In the genomic region with DNA sequence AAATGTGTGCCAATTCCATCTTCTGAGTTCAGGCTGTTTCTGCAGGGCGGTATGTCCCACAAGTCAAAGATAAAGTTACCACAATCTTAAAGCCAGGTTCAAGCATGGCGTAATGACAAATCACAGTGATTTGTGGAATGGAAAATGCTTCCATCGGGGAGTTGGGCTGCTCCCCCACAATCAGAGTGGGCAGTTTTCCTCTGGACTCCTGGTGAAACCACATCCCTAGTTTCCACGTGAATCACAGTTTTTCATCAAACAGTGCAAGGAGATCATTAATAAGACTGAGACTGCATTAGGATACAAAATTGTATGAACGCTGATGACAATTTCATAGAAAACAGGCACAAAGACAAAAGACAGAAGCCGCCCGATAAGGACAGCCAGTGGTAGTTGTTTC, we compare ENCODE assay signal across 9 cellular contexts. TPM values are rescaled to one million over a fixed set of nuclear protein-coding genes. Genes with fewer than 3 reads are reported as not detected.
DNase-seq lines count a peak whose midpoint lies in the region; ATAC-seq and TF ChIP-seq lines count a peak whose summit lies in the region.
"Had no signal": no experiment of that assay in that cellular context is flagged by ENCODE, and none has a peak within 500 bp of the region (broad histone marks: within the 10 kb centered on the region; RNA-seq: fewer than 3 reads in every experiment).

No MANE protein-coding gene starts in this region.

- ATAC-seq in activated T-cell treated with anti-CD3 and anti-CD28 coated beads, Interleukin-2, amount 50 U/mL, for 4 hours, result no peak
- ATAC-seq in HG02759 (IDR thresholded peaks at IDR 0.05; ENCODE audit: unreplicated experiment), result no peak
- no peak for ATAC-seq in GM19328 (IDR thresholded peaks at IDR 0.05; ENCODE audit: unreplicated experiment)
- ATAC-seq in GM18870 (IDR thresholded peaks at IDR 0.05; ENCODE audit: unreplicated experiment), result no peak

- no peak for TF ChIP-seq CTCF in transverse colon (IDR thresholded peaks at IDR 0.05)

- intact Hi-C loops in transverse colon (cut with DNase I; ENCODE audit: low total_unique reads), result no loop called here

- H3K4me1 ChIP-seq in transverse colon, result peaks cover 6 to 74% (median 48%) of the 10 kb centered on the region in 4 donors

- WGBS in transverse colon (ENCODE audit: low coverage in 1 of 2), 2 donors, result 55 to 68% methylated on average over 5 to 7 of the region's 7 CpGs

- no peaks in the 10 kb centered on the region for H3K9me3 Mint-ChIP-seq in activated T-cell treated with anti-CD3 and anti-CD28 coated beads, Interleukin-2, amount 50 U/mL, for 4 hours
- H3K9me3 Mint-ChIP-seq in activated naive CD8-positive, alpha-beta T cell (ENCODE audit: low read depth), result no peaks in the 10 kb centered on the region

- TF ChIP-seq POLR2A in transverse colon (IDR thresholded peaks at IDR 0.05), result no peak

- peak overlapping the region in 1 of 4 donors; percentile 75 for H3K4me3 ChIP-seq in transverse colon

- H3K9me3 ChIP-seq in transverse colon, result no peaks in the 10 kb centered on the region

- H3K27me3 ChIP-seq in transverse colon, result no peaks in the 10 kb centered on the region

- H3K4me3 Mint-ChIP-seq in activated T-cell treated with anti-CD3 and anti-CD28 coated beads, Interleukin-2, amount 50 U/mL, for 4 hours, result peak overlapping the region; percentile 69
- H3K4me3 Mint-ChIP-seq in activated naive CD8-positive, alpha-beta T cell, result peak overlapping the region; percentile 80

- peak overlapping the region; percentile 92 for H3K27ac Mint-ChIP-seq in activated naive CD8-positive, alpha-beta T cell

- no peaks in the 10 kb centered on the region for H3K27me3 Mint-ChIP-seq in activated T-cell treated with anti-CD3 and anti-CD28 coated beads, Interleukin-2, amount 50 U/mL, for 4 hours (ENCODE audit: low read depth)
- no peaks in the 10 kb centered on the region for H3K27me3 Mint-ChIP-seq in activated naive CD8-positive, alpha-beta T cell

- DNase-seq in activated T-cell treated with anti-CD3 and anti-CD28 coated beads, Interleukin-2, amount 50 U/mL, for 4 hours, result no peak
- no peak for DNase-seq in activated T-cell treated with anti-CD3 and anti-CD28 coated beads, Interleukin-2, amount 50 U/mL, for 1 hour
- DNase-seq in left kidney (ENCODE audit: low read depth, low spot score) (peak; percentile 74), transverse colon (no peak)
- DNase-seq: amniotic stem cell had no signal

- TF ChIP-seq EP300 in transverse colon (IDR thresholded peaks at IDR 0.05; ENCODE audit: low read depth), result no peak

- H3K36me3 ChIP-seq in transverse colon, result no peaks in the 10 kb centered on the region

- H3K36me3 Mint-ChIP-seq in activated T-cell treated with anti-CD3 and anti-CD28 coated beads, Interleukin-2, amount 50 U/mL, for 4 hours (ENCODE audit: insufficient read depth), result peaks cover 10% of the 10 kb centered on the region
- H3K36me3 Mint-ChIP-seq in activated naive CD8-positive, alpha-beta T cell, result peaks cover 5% of the 10 kb centered on the region

- H3K4me1 Mint-ChIP-seq in activated T-cell treated with anti-CD3 and anti-CD28 coated beads, Interleukin-2, amount 50 U/mL, for 4 hours (ENCODE audit: low read depth), result peaks cover 69% of the 10 kb centered on the region
- peaks cover 72% of the 10 kb centered on the region for H3K4me1 Mint-ChIP-seq in activated naive CD8-positive, alpha-beta T cell (ENCODE audit: low read depth)

- in situ Hi-C loops in transverse colon (cut with MboI; ENCODE audit: low pct_ligation_motif_present in 1 of 4, low pct_unique_long_range_greater_than_20kb in 1 of 4, low sequenced_read_pairs in 3 of 4), result no loop called here

- H3K27ac ChIP-seq in transverse colon, result peak overlapping the region; percentile 91 to 95 (median 92)

RNA-seq across cellular contexts. Expression of a gene that starts 3.5 kb away (rescaled TPM):
- 100 to 1,000 TPM in 2 of 3 donors, 10 to 100 TPM in 1; 68.4 to 127 (median 103) TPM for total RNA-seq in activated T-cell treated with anti-CD3 and anti-CD28 coated beads, Interleukin-2, amount 50 U/mL, for 4 hours
- 100 to 1,000 TPM in 2 of 4 donors, 10 to 100 TPM in 2; 32.8 to 193 (median 101) TPM for total RNA-seq in transverse colon
